2 cellular contexts compared by ENCODE assay signal in genomic region chr12:94997726-94998125, GRCh38.
"Had no signal": no experiment of that assay in that cellular context is flagged by ENCODE, and none has a peak within 500 bp of the region (broad histone marks: within the 10 kb centered on the region; RNA-seq: fewer than 3 reads in every experiment).

No MANE protein-coding gene starts in this region.

- DNase-seq: GDM1, GF-D8 had no signal
